ENCODE assay signal across 8 cellular contexts in the genomic region with DNA sequence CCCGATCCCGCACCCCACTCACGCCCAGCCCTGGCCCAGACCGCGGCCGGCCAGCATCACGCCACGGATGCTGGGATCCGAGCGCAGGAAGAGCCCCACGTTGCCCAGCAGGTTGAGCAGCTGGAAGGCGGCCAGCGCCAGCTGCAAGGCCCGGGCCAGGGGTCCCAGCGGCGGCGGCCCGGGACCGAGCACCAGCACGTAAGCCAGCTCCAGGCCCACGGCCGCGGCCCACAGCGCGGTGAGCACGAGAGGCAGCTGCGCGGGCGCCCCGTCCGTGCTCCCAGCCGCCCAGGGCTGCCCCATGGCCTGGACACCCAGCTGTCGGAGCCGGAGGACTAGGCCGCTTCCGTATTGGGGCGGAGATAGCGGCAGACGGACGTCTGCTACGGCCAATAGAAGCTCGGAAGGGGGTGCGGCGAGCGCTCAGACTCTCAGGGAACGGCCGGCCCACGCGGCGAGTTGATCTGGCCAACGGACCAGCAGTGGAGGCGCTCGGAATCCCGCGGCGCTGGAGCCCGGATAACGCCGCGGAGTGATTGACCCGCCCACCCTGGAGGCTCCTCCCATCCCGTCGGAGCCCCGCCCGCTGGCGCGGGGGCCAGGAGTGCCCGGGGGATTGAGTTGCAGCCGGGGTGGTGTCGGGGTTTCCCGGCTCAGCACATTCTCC. TPM values are rescaled to one million over a fixed set of nuclear protein-coding genes. Genes with fewer than 3 reads are reported as not detected.
DNase-seq lines count a peak whose midpoint lies in the region; TF ChIP-seq lines count a peak whose summit lies in the region.

A gene with protein sequence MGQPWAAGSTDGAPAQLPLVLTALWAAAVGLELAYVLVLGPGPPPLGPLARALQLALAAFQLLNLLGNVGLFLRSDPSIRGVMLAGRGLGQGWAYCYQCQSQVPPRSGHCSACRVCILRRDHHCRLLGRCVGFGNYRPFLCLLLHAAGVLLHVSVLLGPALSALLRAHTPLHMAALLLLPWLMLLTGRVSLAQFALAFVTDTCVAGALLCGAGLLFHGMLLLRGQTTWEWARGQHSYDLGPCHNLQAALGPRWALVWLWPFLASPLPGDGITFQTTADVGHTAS (minus strand): TSS at position 348 of the 667 bp plus-strand sequence. CDS start 45 bp downstream, at position 303.

- peaks cover 33% of the 10 kb centered on the region for H3K4me1 ChIP-seq in stomach smooth muscle (ENCODE audit: control insufficient read depth, insufficient read depth, low read length)

- H3K27ac ChIP-seq in stomach smooth muscle (ENCODE audit: low read length), result peak within 1 kb of the TSS; percentile 60

- H3K9me3 ChIP-seq in stomach smooth muscle (ENCODE audit: control insufficient read depth in 2 of 2, low read length in 2 of 2), result no peaks in the 10 kb centered on the region

- H3K9ac ChIP-seq in stomach smooth muscle (ENCODE audit: low read length in 2 of 2), result peak within 1 kb of the TSS; percentile 78 to 81

- H3K27me3 Mint-ChIP-seq in neural crest cell (ENCODE audit: low read depth), result peaks cover 23% of the 10 kb centered on the region

- no peaks in the 10 kb centered on the region for H3K36me3 Mint-ChIP-seq in neural crest cell (ENCODE audit: low read depth)

- TF ChIP-seq CTCF in foreskin fibroblast (IDR thresholded peaks at IDR 0.05; ENCODE audit: low read depth, low read length) (no peak), neural crest cell (conservative IDR thresholded peaks at IDR 0.05) (no peak)

- DNase-seq in ELF-1 (ENCODE audit: low read depth, low spot score), result peak; percentile 97
- DNase-seq in H7, result peak; percentile 99
- peak; percentile 97 for DNase-seq in M059J (ENCODE audit: low read depth)
- peak; percentile 45 for DNase-seq in SIG-M5 (lab: John Stamatoyannopoulos, UW)
- peak; percentile 80 for DNase-seq in activated gamma-delta T cell (lab: John Stamatoyannopoulos, UW)
- peak; percentile 98 to 99 for DNase-seq in foreskin fibroblast
- DNase-seq in neural crest cell (ENCODE audit: low read depth, low spot score), result peak; percentile 91

- H3K4me3 ChIP-seq in H7 (ENCODE audit: insufficient read depth, low read depth, low read length) (peak within 1 kb of the TSS; percentile 65), foreskin fibroblast (ENCODE audit: low read depth in 1 of 2, low read length in 2 of 2) (peak within 1 kb of the TSS; percentile 66 to 77), stomach smooth muscle (ENCODE audit: low read length in 2 of 2) (peak within 1 kb of the TSS; percentile 75 to 80)

- peaks cover 25% of the 10 kb centered on the region for H3K4me1 Mint-ChIP-seq in neural crest cell

- no peak within 1 kb of the TSS for H3K27ac Mint-ChIP-seq in neural crest cell (ENCODE audit: unreplicated experiment)

- H3K9me3 Mint-ChIP-seq in neural crest cell, result no peaks in the 10 kb centered on the region

- H3K27me3 ChIP-seq in H7 (ENCODE audit: control insufficient read depth, insufficient read depth, low read length) (no peaks in the 10 kb centered on the region), stomach smooth muscle (ENCODE audit: control insufficient read depth in 1 of 2, insufficient read depth in 2 of 2, low read length in 2 of 2) (no peaks in the 10 kb centered on the region)

- H3K36me3 ChIP-seq in H7 (replicated peaks; ENCODE audit: control insufficient read depth, insufficient read depth, low read length) (peaks cover 4% of the 10 kb centered on the region), stomach smooth muscle (ENCODE audit: control insufficient read depth in 2 of 2, insufficient read depth in 2 of 2, low read length in 2 of 2) (peaks cover 11 to 14% of the 10 kb centered on the region in 2 donors)

- peak within 1 kb of the TSS; percentile 89 for H3K4me3 Mint-ChIP-seq in neural crest cell

RNA-seq across cellular contexts. Expression of the gene that starts here (rescaled TPM):
- 14.8 and 25.8 TPM in 2 replicates for total RNA-seq in H7 (2014; rRNA removed; shearing (Covaris generic))
- 28.2 and 36.2 TPM in 2 replicates for total RNA-seq in M059J (2014; rRNA removed; shearing (Covaris generic))
- 7.3 and 7.7 TPM in 2 replicates for total RNA-seq in neural crest cell

Comparison
In these comparisons a context has a peak if more than half of its experiments do, and no peak if none do; other contexts are left out.
1. Peak in every context shown above with its lines: DNase-seq, H3K4me3 ChIP-seq and H3K27ac ChIP-seq.
2. DNase-seq: peak in every context shown above with its lines; median percentile 99 in H7; 98 in foreskin fibroblast; 97 in ELF-1; 97 in M059J; 91 in neural crest cell; 80 in activated gamma-delta T cell; 45 in SIG-M5.